ENCODE assay signal across 8 cellular contexts in genomic region chr14:99982449-99983250, GRCh38.
A peak's percentile ranks its signal among the peaks of the same experiment; 100 is the strongest.
DNase-seq lines count a peak whose midpoint lies in the region; ATAC-seq and TF ChIP-seq lines count a peak whose summit lies in the region.

No MANE protein-coding gene starts in this region.

- H3K27ac ChIP-seq in foreskin keratinocyte = no peak overlapping the region
- no peak overlapping the region for H3K27ac ChIP-seq in parathyroid adenoma

- H3K4me1 Mint-ChIP-seq in activated T-helper 2 cell treated with anti-CD3 and anti-CD28 coated beads, Interferon-gamma antibody, Interleukin-2, Interleukin-4, amounts not matched to agents 10 μg/mL and 5 μg/mL and 100 μg/mL, durations not matched to agents 14 hours and 24 hours and 36 hours (ENCODE audit: low read depth) = peaks cover 16% of the 10 kb centered on the region

- peak; percentile 90 for TF ChIP-seq CTCF in foreskin keratinocyte (conservative IDR thresholded peaks at IDR 0.05)
- peak; percentile 81 for TF ChIP-seq CTCF in parathyroid adenoma (IDR thresholded peaks at IDR 0.05)

- no peak overlapping the region for H3K4me2 ChIP-seq in parathyroid adenoma (ENCODE audit: low read length)

- peaks cover 5% of the 10 kb centered on the region for H3K9me3 Mint-ChIP-seq in activated T-helper 2 cell treated with anti-CD3 and anti-CD28 coated beads, Interferon-gamma antibody, Interleukin-2, Interleukin-4, amounts not matched to agents 10 μg/mL and 5 μg/mL and 100 μg/mL, durations not matched to agents 14 hours and 24 hours and 36 hours

- peak overlapping the region; percentile 19 for H3K4me3 ChIP-seq in parathyroid adenoma (ENCODE audit: low read depth, low read length)

- no peak overlapping the region for H2AFZ ChIP-seq in parathyroid adenoma

- no peak overlapping the region for H3K4me3 Mint-ChIP-seq in activated T-helper 2 cell treated with anti-CD3 and anti-CD28 coated beads, Interferon-gamma antibody, Interleukin-2, Interleukin-4, amounts not matched to agents 10 μg/mL and 5 μg/mL and 100 μg/mL, durations not matched to agents 14 hours and 24 hours and 36 hours (ENCODE audit: low read depth)

- no peaks in the 10 kb centered on the region for H3K27me3 ChIP-seq in foreskin keratinocyte
- no peaks in the 10 kb centered on the region for H3K27me3 ChIP-seq in parathyroid adenoma (ENCODE audit: control insufficient read depth, insufficient read depth, low read length)

- no peak overlapping the region for H3K27ac Mint-ChIP-seq in activated T-helper 2 cell treated with anti-CD3 and anti-CD28 coated beads, Interferon-gamma antibody, Interleukin-2, Interleukin-4, amounts not matched to agents 10 μg/mL and 5 μg/mL and 100 μg/mL, durations not matched to agents 14 hours and 24 hours and 36 hours

- H3K4me1 ChIP-seq in foreskin keratinocyte (no peaks in the 10 kb centered on the region), parathyroid adenoma (no peaks in the 10 kb centered on the region)

- DNase-seq in COLO829 (ENCODE audit: low spot score) (peak; percentile 73), LHCN-M2 (ENCODE audit: low read depth) (peak; percentile 60), RPMI8226 (peak; percentile 34), foreskin keratinocyte (peak in 1 of 2 donors; percentile 35)
- DNase-seq in activated T-helper 2 cell treated with anti-CD3 and anti-CD28 coated beads, Interferon-gamma antibody, Interleukin-2, Interleukin-4, amounts not matched to agents 10 μg/mL and 5 μg/mL and 100 μg/mL, durations not matched to agents 14 hours and 24 hours and 36 hours (ENCODE audit: low spot score) = peak; percentile 49

- no peaks in the 10 kb centered on the region for H3K36me3 ChIP-seq in parathyroid adenoma (ENCODE audit: control insufficient read depth, insufficient read depth, low read length)

- H3K79me2 ChIP-seq in parathyroid adenoma = peaks cover 6% of the 10 kb centered on the region

- H3K9me3 ChIP-seq in parathyroid adenoma (ENCODE audit: control insufficient read depth, low read length) = no peaks in the 10 kb centered on the region

- H3K9ac ChIP-seq in parathyroid adenoma = no peak overlapping the region

- intact Hi-C loops in activated T-helper 2 cell treated with anti-CD3 and anti-CD28 coated beads, Interferon-gamma antibody, Interleukin-2, Interleukin-4, amounts not matched to agents 10 μg/mL and 5 μg/mL and 100 μg/mL, durations not matched to agents 14 hours and 24 hours and 36 hours (cut with micrococcal nuclease) = loop anchor here (1.0 to 2.0 kb wide), 5 partner anchors 13 to 211 kb away; no protein-coding TSS in a partner anchor

- no peaks in the 10 kb centered on the region for H3K27me3 Mint-ChIP-seq in activated T-helper 2 cell treated with anti-CD3 and anti-CD28 coated beads, Interferon-gamma antibody, Interleukin-2, Interleukin-4, amounts not matched to agents 10 μg/mL and 5 μg/mL and 100 μg/mL, durations not matched to agents 14 hours and 24 hours and 36 hours (ENCODE audit: low read depth)

- peak; percentile 80 for ATAC-seq in GM21390 (IDR thresholded peaks at IDR 0.05; ENCODE audit: unreplicated experiment)
- ATAC-seq in foreskin keratinocyte = peak; percentile 77
- ATAC-seq in GM19328 (IDR thresholded peaks at IDR 0.05; ENCODE audit: unreplicated experiment) = no peak

- peaks cover 7% of the 10 kb centered on the region for H3K36me3 Mint-ChIP-seq in activated T-helper 2 cell treated with anti-CD3 and anti-CD28 coated beads, Interferon-gamma antibody, Interleukin-2, Interleukin-4, amounts not matched to agents 10 μg/mL and 5 μg/mL and 100 μg/mL, durations not matched to agents 14 hours and 24 hours and 36 hours (ENCODE audit: low read depth)
